Comparison of ENCODE assay signal across 4 cellular contexts in the genomic region with DNA sequence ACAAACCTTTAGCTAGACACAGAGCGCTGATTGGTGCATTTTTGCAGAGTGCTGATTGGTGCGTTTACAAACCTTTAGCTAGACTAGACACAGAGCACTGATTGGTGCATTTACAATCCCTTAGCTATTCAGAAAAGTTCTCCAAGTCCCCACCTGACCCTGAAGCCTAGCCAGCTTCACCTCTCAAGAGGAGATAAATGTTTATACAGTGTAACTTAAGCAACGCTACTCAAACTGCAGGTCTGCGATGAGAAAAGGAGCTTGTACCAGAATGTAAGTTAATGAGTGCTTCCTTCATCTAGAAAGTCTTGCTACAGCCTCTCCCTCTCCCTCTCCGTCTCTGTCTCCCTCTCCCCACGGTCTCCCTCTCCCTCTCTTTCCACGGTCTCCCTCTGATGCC. TPM values are rescaled to one million over a fixed set of nuclear protein-coding genes. Genes with fewer than 3 reads are reported as not detected.
"Had no signal": no experiment of that assay in that cellular context is flagged by ENCODE, and none has a peak within 500 bp of the region (broad histone marks: within the 10 kb centered on the region; RNA-seq: fewer than 3 reads in every experiment).

No MANE protein-coding gene starts in this region.

RNA-seq across cellular contexts. Expression of a gene that starts 5.5 kb away (rescaled TPM):
- total RNA-seq: OCI-LY7, PC-9, RPMI7951 had no signal
- polyA plus RNA-seq: SK-N-SH had no signal
